ENCODE assay signal across 8 cellular contexts in genomic region chr1:2050793-2051682, GRCh38. TPM values are rescaled to one million over a fixed set of nuclear protein-coding genes. Genes with fewer than 3 reads are reported as not detected.
DNase-seq lines count a peak whose midpoint lies in the region; ATAC-seq lines count a peak whose summit lies in the region.

No MANE protein-coding gene starts in this region.

- H3K36me3 Mint-ChIP-seq in activated T-helper 17 cell treated with anti-CD3 and anti-CD28 coated beads, Interleukin-2, amount 50 U/mL, for 72 hours (ENCODE audit: low read depth) = peaks cover 8% of the 10 kb centered on the region
- H3K36me3 Mint-ChIP-seq in stimulated activated effector memory CD8-positive, alpha-beta T cell treated with anti-CD3 and anti-CD28 coated beads, Interleukin-12 subunit alpha, Interleukin-12 subunit beta, amount 100 ng/mL, for 72 hours = no peaks in the 10 kb centered on the region

- no peaks in the 10 kb centered on the region for H3K9me3 Mint-ChIP-seq in activated T-helper 17 cell treated with anti-CD3 and anti-CD28 coated beads, Interleukin-2, amount 50 U/mL, for 72 hours
- H3K9me3 Mint-ChIP-seq in stimulated activated effector memory CD8-positive, alpha-beta T cell treated with anti-CD3 and anti-CD28 coated beads, Interleukin-12 subunit alpha, Interleukin-12 subunit beta, amount 100 ng/mL, for 72 hours = no peaks in the 10 kb centered on the region

- H3K27me3 Mint-ChIP-seq in activated T-helper 17 cell treated with anti-CD3 and anti-CD28 coated beads, Interleukin-2, amount 50 U/mL, for 72 hours = no peaks in the 10 kb centered on the region

- H3K27ac Mint-ChIP-seq in activated T-helper 17 cell treated with anti-CD3 and anti-CD28 coated beads, Interleukin-2, amount 50 U/mL, for 72 hours = no peak overlapping the region
- no peak overlapping the region for H3K27ac Mint-ChIP-seq in stimulated activated effector memory CD8-positive, alpha-beta T cell treated with anti-CD3 and anti-CD28 coated beads, Interleukin-12 subunit alpha, Interleukin-12 subunit beta, amount 100 ng/mL, for 72 hours

- DNase-seq in DMS53 (lab: John Stamatoyannopoulos, UW) = peak; percentile 64
- no peak for DNase-seq in DMS53 treated with DMSO at 0.1 percent for 48 hours (lab: John Stamatoyannopoulos, UW; ENCODE audit: unreplicated experiment)
- peak; percentile 9 for DNase-seq in iris pigment epithelial cell (ENCODE audit: low read depth)
- DNase-seq in stimulated activated effector memory CD8-positive, alpha-beta T cell treated with anti-CD3 and anti-CD28 coated beads, Interleukin-12 subunit alpha, Interleukin-12 subunit beta, amount 100 ng/mL, for 72 hours (ENCODE audit: low spot score in 2 of 2) = peak in 1 of 2 donors; percentile 61
- no peak for DNase-seq in ureter (ENCODE audit: low spot score)
- DNase-seq in foreskin melanocyte = no peak
- DNase-seq in iPS-NIHi11 (ENCODE audit: low spot score) = no peak

- peak overlapping the region; percentile 57 for H3K4me3 Mint-ChIP-seq in activated T-helper 17 cell treated with anti-CD3 and anti-CD28 coated beads, Interleukin-2, amount 50 U/mL, for 72 hours
- peak overlapping the region; percentile 76 for H3K4me3 Mint-ChIP-seq in stimulated activated effector memory CD8-positive, alpha-beta T cell treated with anti-CD3 and anti-CD28 coated beads, Interleukin-12 subunit alpha, Interleukin-12 subunit beta, amount 100 ng/mL, for 72 hours

- ATAC-seq in activated T-helper 17 cell treated with anti-CD3 and anti-CD28 coated beads, Interleukin-2, amount 50 U/mL, for 72 hours (replicated peaks) = no peak
- no peak for ATAC-seq in stimulated activated effector memory CD8-positive, alpha-beta T cell treated with anti-CD3 and anti-CD28 coated beads, Interleukin-12 subunit alpha, Interleukin-12 subunit beta, amount 100 ng/mL, for 72 hours

- peaks cover 6% of the 10 kb centered on the region for H3K4me1 Mint-ChIP-seq in activated T-helper 17 cell treated with anti-CD3 and anti-CD28 coated beads, Interleukin-2, amount 50 U/mL, for 72 hours
- H3K4me1 Mint-ChIP-seq in stimulated activated effector memory CD8-positive, alpha-beta T cell treated with anti-CD3 and anti-CD28 coated beads, Interleukin-12 subunit alpha, Interleukin-12 subunit beta, amount 100 ng/mL, for 72 hours = peaks cover 38% of the 10 kb centered on the region

RNA-seq across cellular contexts. Expression of gene PRKCZ, which starts 0.8 kb away (rescaled TPM):
- 10 to 100 TPM; 12.2 to 24.7 TPM for total RNA-seq in activated T-helper 17 cell treated with anti-CD3 and anti-CD28 coated beads, Interleukin-2, amount 50 U/mL, for 72 hours
- total RNA-seq in ureter = 41.6 TPM

RNA-seq across cellular contexts. Expression of gene GABRD, which starts 31.9 kb away (rescaled TPM):
- total RNA-seq in activated T-helper 17 cell treated with anti-CD3 and anti-CD28 coated beads, Interleukin-2, amount 50 U/mL, for 72 hours = not detected
- total RNA-seq in ureter = 1.2 TPM

RNA-seq across cellular contexts. Expression of gene CFAP74, which starts 47.5 kb away (rescaled TPM):
- total RNA-seq in activated T-helper 17 cell treated with anti-CD3 and anti-CD28 coated beads, Interleukin-2, amount 50 U/mL, for 72 hours = not detected
- 0.83 TPM for total RNA-seq in ureter

Comparison
In these comparisons a context has a peak if more than half of its experiments do, and no peak if none do; other contexts are left out.
1. DNase-seq: peak in DMS53 (single experiment) and iris pigment epithelial cell (single experiment); none in DMS53 treated with DMSO at 0.1 percent for 48 hours (single experiment), ureter (single experiment), foreskin melanocyte (single experiment) and iPS-NIHi11 (single experiment).